ENCODE assay signal across 28 cellular contexts in the genomic region with DNA sequence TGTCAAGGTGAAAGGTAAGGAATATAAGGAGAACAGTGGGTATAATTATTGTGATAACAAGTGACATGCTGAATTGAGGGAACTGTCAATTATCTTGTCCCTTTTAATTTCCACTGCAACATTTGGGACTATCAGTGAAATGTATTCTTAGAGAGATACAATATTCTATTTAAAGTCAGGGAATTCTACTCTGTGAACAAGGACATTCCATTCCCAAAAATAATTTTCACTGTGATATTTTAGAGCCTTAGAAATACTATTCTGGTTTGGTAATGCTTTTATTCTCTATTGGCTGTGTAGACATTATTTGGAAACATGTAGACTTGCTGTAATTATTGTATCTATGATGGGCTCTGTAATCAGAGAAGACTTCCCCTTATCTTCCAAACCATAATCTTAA.
"Had no signal": no experiment of that assay in that cellular context is flagged by ENCODE, and none has a peak within 500 bp of the region (broad histone marks: within the 10 kb centered on the region; RNA-seq: fewer than 3 reads in every experiment).

No MANE protein-coding gene starts in this region.

- H3K27ac ChIP-seq: breast epithelium, cardiac muscle cell, esophagus muscularis mucosa, foreskin keratinocyte, gastrocnemius medialis, VCaP had no signal

- H3K4me3 ChIP-seq: breast epithelium, cardiac muscle cell, esophagus muscularis mucosa, gastrocnemius medialis had no signal

- ATAC-seq: activated naive CD4-positive, alpha-beta T cell treated with anti-CD3 and anti-CD28 coated beads, Interleukin-2, amount 50 U/mL, for 72 hours; activated T-cell treated with anti-CD3 and anti-CD28 coated beads, Interleukin-2, amount 50 U/mL, for 72 hours; effector memory CD8-positive, alpha-beta T cell; foreskin keratinocyte; gastrocnemius medialis; WTC11 had no signal

- DNase-seq: activated CD4-positive, alpha-beta memory T cell treated with anti-CD3 and anti-CD28 coated beads, Interleukin-2, amount 10 ng/mL, durations not matched to agents 7 days and 5 days; activated CD4-positive, alpha-beta T cell treated with anti-CD3 and anti-CD28 coated beads for 1 hour; activated CD4-positive, alpha-beta T cell treated with anti-CD3 and anti-CD28 coated beads for 4 hours; activated CD4-positive, alpha-beta T cell treated with anti-CD3 and anti-CD28 coated beads, Interleukin-2, amount 10 ng/mL, durations not matched to agents 7 days and 5 days; activated CD4-positive, alpha-beta T cell treated with anti-CD3 and anti-CD28 coated beads, Interleukin-2, amount 50 U/mL, for 4 hours; activated CD8-positive, alpha-beta memory T cell treated with anti-CD3 and anti-CD28 coated beads, Interleukin-2, amount 50 U/mL, for 48 hours; activated gamma-delta T cell; activated naive CD4-positive, alpha-beta T cell; activated naive CD4-positive, alpha-beta T cell treated with anti-CD3 and anti-CD28 coated beads, Interleukin-2, amount 10 ng/mL, durations not matched to agents 7 days and 5 days; activated naive CD8-positive, alpha-beta T cell treated with anti-CD3 and anti-CD28 coated beads, Interleukin-2, amount 10 ng/mL, durations not matched to agents 7 days and 5 days; activated T-cell treated with anti-CD3 and anti-CD28 coated beads for 4 hours; activated T-cell treated with anti-CD3 and anti-CD28 coated beads, Interleukin-2, amount 50 U/mL, for 24 hours; activated T-cell treated with anti-CD3 and anti-CD28 coated beads, Interleukin-2, amount 50 U/mL, for 72 hours; cortex of kidney; dermis blood vessel endothelial cell; effector CD4-positive, alpha-beta T cell; effector memory CD8-positive, alpha-beta T cell; erythroblast; foreskin keratinocyte; gastrocnemius medialis; T-helper 2 cell had no signal

- H3K9me3 ChIP-seq: ascending aorta, breast epithelium, esophagus muscularis mucosa, gastrocnemius medialis had no signal

- H3K4me1 ChIP-seq: breast epithelium, foreskin keratinocyte had no signal

- H3K27me3 ChIP-seq: ascending aorta, breast epithelium, cardiac muscle cell, esophagus muscularis mucosa, foreskin keratinocyte, gastrocnemius medialis had no signal

- H3K36me3 ChIP-seq: ascending aorta, breast epithelium, cardiac muscle cell, esophagus muscularis mucosa, gastrocnemius medialis had no signal
